ENCODE assay signal across 19 cellular contexts in the genomic region with DNA sequence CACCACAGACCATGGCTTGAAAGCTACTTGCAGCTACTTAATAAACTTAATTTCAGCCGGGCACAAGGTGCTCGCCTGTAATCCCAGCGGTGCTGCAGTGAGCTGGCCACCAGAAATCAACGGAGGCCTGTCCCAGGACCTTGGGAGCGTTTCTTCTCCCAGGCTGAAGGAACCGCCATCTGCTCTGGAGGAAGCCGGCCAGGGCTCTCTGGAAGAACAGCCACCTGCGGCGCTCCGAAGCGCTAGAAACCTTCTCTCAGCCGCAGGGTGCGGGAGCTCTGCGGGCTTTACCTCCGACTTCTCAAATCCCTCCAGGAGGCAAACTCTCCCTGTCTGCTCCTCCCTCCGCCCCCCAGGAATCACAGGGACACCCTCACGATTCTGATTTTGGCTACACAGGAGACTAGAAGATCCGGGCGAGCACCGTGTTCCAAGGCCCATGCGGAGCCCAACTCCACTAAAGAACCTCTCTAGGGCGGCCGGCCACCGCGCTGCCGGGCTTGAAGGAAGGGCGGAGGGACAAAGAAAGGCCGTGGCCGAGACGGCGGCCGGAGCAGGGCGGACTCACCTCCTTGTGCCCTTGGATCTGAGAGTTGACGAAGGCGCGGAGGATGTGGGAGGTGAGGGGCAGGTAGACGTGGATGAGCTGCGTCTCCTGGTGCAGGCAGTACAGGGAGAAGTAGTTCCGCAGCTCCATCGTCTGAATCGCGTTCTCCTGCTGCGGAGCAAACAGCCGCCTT.
"Had no signal": no experiment of that assay in that cellular context is flagged by ENCODE, and none has a peak within 500 bp of the region (broad histone marks: within the 10 kb centered on the region; RNA-seq: fewer than 3 reads in every experiment).

No MANE protein-coding gene starts in this region.

- DNase-seq: activated CD4-positive, alpha-beta memory T cell treated with anti-CD3 and anti-CD28 coated beads for 36 hours; activated CD4-positive, CD25-positive, alpha-beta regulatory T cell treated with anti-CD3 and anti-CD28 coated beads, Interleukin-2, amount 50 U/mL, for 72 hours; activated CD8-positive, alpha-beta memory T cell treated with anti-CD3 and anti-CD28 coated beads, Interleukin-2, amount 10 ng/mL, durations not matched to agents 7 days and 5 days; activated effector memory CD4-positive, alpha-beta T cell treated with Interleukin-2 at 50 U/mL for 16 hours; activated naive CD4-positive, alpha-beta T cell treated with anti-CD3 and anti-CD28 coated beads, Interleukin-2, amount 50 U/mL, for 16 hours; activated T-cell treated with anti-CD3 and anti-CD28 coated beads, Interleukin-2, amount 50 U/mL, for 1 hour; colonic mucosa; islet precursor cell; naive thymus-derived CD4-positive, alpha-beta T cell; stimulated activated CD4-positive, alpha-beta T cell treated with anti-CD3 and anti-CD28 coated beads, Interleukin-2, amount 100 ng/mL, for 48 hours; stimulated activated naive CD4-positive, alpha-beta T cell; SW 1271; T-helper 9 cell had no signal

- H3K4me1 ChIP-seq: colonic mucosa, esophagus muscularis mucosa, parathyroid adenoma had no signal

- H3K4me3 ChIP-seq: cardiac muscle cell, colonic mucosa, esophagus muscularis mucosa, hepatocyte, left lung had no signal

- H3K36me3 ChIP-seq: cardiac muscle cell, colonic mucosa had no signal

- H3K27ac Mint-ChIP-seq: activated CD4-positive, alpha-beta memory T cell treated with anti-CD3 and anti-CD28 coated beads for 36 hours; naive thymus-derived CD4-positive, alpha-beta T cell had no signal

- H3K27me3 ChIP-seq: cardiac muscle cell, colonic mucosa, esophagus muscularis mucosa, hepatocyte, left lung, neutrophil had no signal

- H3K27ac ChIP-seq: cardiac muscle cell, colonic mucosa, esophagus muscularis mucosa, hepatocyte, left lung, neutrophil, parathyroid adenoma had no signal

- H3K9me3 ChIP-seq: colonic mucosa, esophagus muscularis mucosa, left lung, neutrophil had no signal

- H3K27me3 Mint-ChIP-seq: activated CD4-positive, alpha-beta memory T cell treated with anti-CD3 and anti-CD28 coated beads for 36 hours; naive thymus-derived CD4-positive, alpha-beta T cell had no signal

- H2AFZ ChIP-seq: hepatocyte, parathyroid adenoma had no signal

- ATAC-seq: left lung; naive thymus-derived CD4-positive, alpha-beta T cell had no signal

- H3K9ac ChIP-seq: parathyroid adenoma had no signal

- H3K79me2 ChIP-seq: hepatocyte, parathyroid adenoma had no signal

- H3K4me3 Mint-ChIP-seq: activated CD4-positive, alpha-beta memory T cell treated with anti-CD3 and anti-CD28 coated beads for 36 hours; activated CD8-positive, alpha-beta memory T cell treated with anti-CD3 and anti-CD28 coated beads, Interleukin-2, amount 10 ng/mL, durations not matched to agents 7 days and 5 days; naive thymus-derived CD4-positive, alpha-beta T cell had no signal

- H3K4me2 ChIP-seq: hepatocyte had no signal

- H3K9me3 Mint-ChIP-seq: activated CD4-positive, alpha-beta memory T cell treated with anti-CD3 and anti-CD28 coated beads for 36 hours; naive thymus-derived CD4-positive, alpha-beta T cell had no signal
